In the genomic region with DNA sequence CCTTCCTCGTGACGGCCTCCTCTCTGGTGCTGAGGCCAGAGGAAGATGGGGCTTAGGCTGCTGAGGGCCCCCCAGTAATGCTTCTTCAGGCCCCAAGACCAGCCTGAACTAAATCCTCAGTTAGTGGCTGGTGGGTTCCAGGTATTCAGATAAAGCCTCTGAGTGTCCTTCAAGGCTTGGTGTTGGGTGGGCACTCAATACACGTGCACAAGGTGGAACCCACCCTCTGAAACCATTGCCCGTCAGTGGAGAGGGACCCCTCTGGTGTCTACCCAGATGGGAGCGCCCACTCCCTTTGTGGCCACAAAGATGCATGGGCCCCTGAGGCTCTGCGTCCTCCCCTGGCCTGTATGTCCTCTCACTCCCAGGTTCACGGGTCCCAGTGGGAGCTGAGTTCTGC, we compare ENCODE assay signal across 7 cellular contexts.
"Had no signal": no experiment of that assay in that cellular context is flagged by ENCODE, and none has a peak within 500 bp of the region (broad histone marks: within the 10 kb centered on the region; RNA-seq: fewer than 3 reads in every experiment).

No MANE protein-coding gene starts in this region.

- ATAC-seq: GM23338 had no signal

- DNase-seq: GM23248, GOT3, H9, HCEC 1CT, HFFc6 had no signal

- H3K36me3 ChIP-seq: HAP-1 had no signal

- H3K27ac ChIP-seq: GM23248 had no signal

- H3K4me3 ChIP-seq: GM23248, GM23338, HAP-1 had no signal

- H3K9me3 ChIP-seq: HAP-1 had no signal
